ENCODE assay signal across 16 cellular contexts in genomic region chr22:31734512-31734911, GRCh38. TPM values are rescaled to one million over a fixed set of nuclear protein-coding genes. Genes with fewer than 3 reads are reported as not detected.
A peak's percentile ranks its signal among the peaks of the same experiment; 100 is the strongest.
DNase-seq lines count a peak whose midpoint lies in the region; ATAC-seq and TF ChIP-seq lines count a peak whose summit lies in the region.
"Had no signal": no experiment of that assay in that cellular context is flagged by ENCODE, and none has a peak within 500 bp of the region (broad histone marks: within the 10 kb centered on the region; RNA-seq: fewer than 3 reads in every experiment).

No MANE protein-coding gene starts in this region.

- no peak for TF ChIP-seq CTCF in MCF 10A (IDR thresholded peaks at IDR 0.05; ENCODE audit: unreplicated experiment)
- no peak for TF ChIP-seq CTCF in breast epithelium (IDR thresholded peaks at IDR 0.05)
- TF ChIP-seq CTCF in foreskin keratinocyte (conservative IDR thresholded peaks at IDR 0.05) = no peak

- no peaks in the 10 kb centered on the region for H3K36me3 ChIP-seq in breast epithelium

- intact Hi-C loops in MCF 10A (cut with micrococcal nuclease) (no loop called here), breast epithelium (cut with DNase I; ENCODE audit: low total_unique reads) (no loop called here)

- H3K27me3 ChIP-seq in breast epithelium = no peaks in the 10 kb centered on the region
- no peaks in the 10 kb centered on the region for H3K27me3 ChIP-seq in foreskin keratinocyte

- CTCF ChIA-PET in MCF 10A (lab: Yijun Ruan, JAX) = interaction anchor here (0.9 to 1.0 kb wide), 2 partner anchors 44 to 236 kb away, joined by 3 read pairs; no protein-coding TSS in a partner anchor

- H3K27me3 Mint-ChIP-seq in MCF 10A (ENCODE audit: insufficient read depth, unreplicated experiment) = no peaks in the 10 kb centered on the region
- H3K27me3 Mint-ChIP-seq: activated B cell treated with CpG ODN at 0.5 μM for 24 hours had no signal

- H3K4me3 ChIP-seq in breast epithelium = no peak overlapping the region
- H3K4me3 ChIP-seq: A549, thoracic aorta had no signal

- H3K9me3 Mint-ChIP-seq in MCF 10A (ENCODE audit: unreplicated experiment) = no peaks in the 10 kb centered on the region
- H3K9me3 Mint-ChIP-seq: activated B cell treated with CpG ODN at 0.5 μM for 24 hours had no signal

- peaks cover 70% of the 10 kb centered on the region for H3K36me3 Mint-ChIP-seq in MCF 10A (ENCODE audit: insufficient read depth, unreplicated experiment)

- peak overlapping the region; percentile 70 for H3K27ac Mint-ChIP-seq in MCF 10A (ENCODE audit: low read depth, unreplicated experiment)
- H3K27ac Mint-ChIP-seq: activated B cell treated with CpG ODN at 0.5 μM for 24 hours had no signal

- no TSS peak for BruUV-seq in MCF 10A (replicated peaks; lab: Mats Ljungman, UMichigan)

- H3K4me1 Mint-ChIP-seq in MCF 10A (ENCODE audit: insufficient read depth, unreplicated experiment) = peaks cover 17% of the 10 kb centered on the region

- peak; percentile 54 for DNase-seq in MCF 10A (ENCODE audit: unreplicated experiment)
- DNase-seq in breast epithelium (ENCODE audit: low spot score in 2 of 2) = no peak
- DNase-seq in amniotic epithelial cell (ENCODE audit: low read depth) = peak; percentile 82
- DNase-seq in foreskin keratinocyte = peak; percentile 82 to 92
- DNase-seq in epidermal melanocyte (ENCODE audit: insufficient read length, low spot score) = no peak
- no peak for DNase-seq in MV-4-11 (lab: John Stamatoyannopoulos, UW)
- DNase-seq in NCI-H524 treated with DMSO at 0.1 percent for 48 hours (lab: John Stamatoyannopoulos, UW) = no peak
- DNase-seq in Ammon's horn (ENCODE audit: low spot score) = no peak
- DNase-seq: activated B cell treated with CpG ODN at 0.5 μM for 24 hours, amygdala, DMS79 treated with DMSO at 0.1 percent for 48 hours, NCI-H446, retina had no signal

- no peaks in the 10 kb centered on the region for H3K9me3 ChIP-seq in breast epithelium
- H3K9me3 ChIP-seq: A549, thoracic aorta had no signal

- no peak for TF ChIP-seq POLR2A in breast epithelium (IDR thresholded peaks at IDR 0.05)

- H3K4me3 Mint-ChIP-seq in MCF 10A (ENCODE audit: unreplicated experiment) = no peak overlapping the region
- H3K4me3 Mint-ChIP-seq: activated B cell treated with CpG ODN at 0.5 μM for 24 hours had no signal

- H3K27ac ChIP-seq in breast epithelium = no peak overlapping the region
- peak overlapping the region; percentile 21 for H3K27ac ChIP-seq in foreskin keratinocyte
- H3K27ac ChIP-seq: A549, thoracic aorta had no signal

- POLR2A ChIA-PET in MCF 10A (lab: Yijun Ruan, JAX) = interaction anchor here (0.5 to 2.2 kb wide), 6 partner anchors 15 to 394 kb away, joined by 3 to 9 read pairs (median 6); partner anchors contain the start of genes DEPDC5 and PISD

- H3K4me1 ChIP-seq in breast epithelium = no peaks in the 10 kb centered on the region
- peaks cover 19% of the 10 kb centered on the region for H3K4me1 ChIP-seq in foreskin keratinocyte

- peak; percentile 88 for ATAC-seq in foreskin keratinocyte
- ATAC-seq: A549, Right ventricle myocardium inferior had no signal

RNA-seq across cellular contexts. Expression of gene PRR14L, which starts 15.4 kb away (rescaled TPM):
- total RNA-seq in MCF 10A (2022) (37.4 and 55.0 TPM in 2 replicates), breast epithelium (10 to 100 TPM; 24.9 to 31.3 (median 27.5) TPM), foreskin keratinocyte (20.6 and 23.1 TPM in 2 replicates)
- 3.9 TPM in 2 replicates for polyA plus RNA-seq in foreskin keratinocyte

RNA-seq across cellular contexts. Expression of gene DEPDC5, which starts 19.3 kb away (rescaled TPM):
- 13.3 and 16.2 TPM in 2 replicates for total RNA-seq in MCF 10A (2022)
- 10 to 100 TPM; 13.6 to 20.0 (median 16.1) TPM for total RNA-seq in breast epithelium
- 10.2 and 10.6 TPM in 2 replicates for total RNA-seq in foreskin keratinocyte
- 4.8 and 5.6 TPM in 2 replicates for polyA plus RNA-seq in foreskin keratinocyte

Comparison
In these comparisons a context has a peak if more than half of its experiments do, and no peak if none do; other contexts are left out.
1. DNase-seq: peak in MCF 10A (single experiment), amniotic epithelial cell (single experiment) and foreskin keratinocyte (2 of 2); none in breast epithelium (0 of 2), epidermal melanocyte (single experiment), MV-4-11 (single experiment), NCI-H524 treated with DMSO at 0.1 percent for 48 hours (single experiment) and Ammon's horn (single experiment).